In the genomic region with DNA sequence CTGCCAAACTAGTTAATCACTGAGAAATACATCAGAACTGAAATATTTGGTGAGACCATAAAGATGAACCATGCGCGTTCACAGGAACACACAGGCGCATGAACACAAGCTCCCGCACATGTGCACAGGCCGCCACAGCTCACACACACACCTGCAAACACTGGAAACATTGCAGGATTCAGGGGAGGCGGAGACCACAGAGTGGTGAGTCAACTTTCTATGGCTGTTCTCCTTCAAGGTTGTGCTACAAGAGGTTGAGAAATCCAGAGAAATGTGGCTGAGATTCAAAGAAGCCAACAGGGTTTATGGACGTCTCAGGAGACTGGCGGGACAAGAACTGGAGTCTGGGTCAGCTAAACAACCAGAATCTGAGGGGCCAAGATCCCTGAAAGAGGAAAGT, we compare ENCODE assay signal across 7 cellular contexts. TPM values are rescaled to one million over a fixed set of nuclear protein-coding genes. Genes with fewer than 3 reads are reported as not detected.
DNase-seq lines count a peak whose midpoint lies in the region; ATAC-seq, FAIRE-seq and TF ChIP-seq lines count a peak whose summit lies in the region.

No MANE protein-coding gene starts in this region.

- no peaks in the 10 kb centered on the region for H3K9me3 ChIP-seq in PC-9 (ENCODE audit: insufficient read depth, low read depth)
- no peaks in the 10 kb centered on the region for H3K9me3 ChIP-seq in ascending aorta
- H3K9me3 ChIP-seq in transverse colon, result no peaks in the 10 kb centered on the region

- peak overlapping the region; percentile 87 for H3K27ac Mint-ChIP-seq in mesothelial cell of epicardium
- H3K27ac Mint-ChIP-seq in stimulated activated memory B cell treated with anti-CD40 and anti-IgM and Interleukin-4, amounts not matched to agents 10 μg/mL and 1 μg/mL and 100 μg/mL, for 72 hours, result no peak overlapping the region

- WGBS in transverse colon (ENCODE audit: low coverage in 1 of 2), 2 donors, result 74 to 85% methylated on average over 5 to 8 of the region's 8 CpGs

- no peak for FAIRE-seq in HTR-8/SVneo (lab: Jason Lieb, UNC)

- no peaks in the 10 kb centered on the region for H4K20me1 ChIP-seq in PC-9 (ENCODE audit: insufficient read depth)

- H3K36me3 ChIP-seq in PC-9 (ENCODE audit: low read depth) (peaks cover 27% of the 10 kb centered on the region), ascending aorta (peaks cover 7 to 16% of the 10 kb centered on the region in 2 donors), transverse colon (no peaks in the 10 kb centered on the region)

- no peaks in the 10 kb centered on the region for H3K9me3 Mint-ChIP-seq in mesothelial cell of epicardium
- no peaks in the 10 kb centered on the region for H3K9me3 Mint-ChIP-seq in stimulated activated memory B cell treated with anti-CD40 and anti-IgM and Interleukin-4, amounts not matched to agents 10 μg/mL and 1 μg/mL and 100 μg/mL, for 72 hours

- POLR2A ChIA-PET in PC-9 (lab: Charles Lee; ENCODE audit: unreplicated experiment), result no interaction called here

- peaks cover 5% of the 10 kb centered on the region for H3K36me3 Mint-ChIP-seq in mesothelial cell of epicardium
- peaks cover 34% of the 10 kb centered on the region for H3K36me3 Mint-ChIP-seq in stimulated activated memory B cell treated with anti-CD40 and anti-IgM and Interleukin-4, amounts not matched to agents 10 μg/mL and 1 μg/mL and 100 μg/mL, for 72 hours

- peak overlapping the region; percentile 45 for H3K4me2 ChIP-seq in PC-9

- peaks cover 56% of the 10 kb centered on the region for H3K4me1 Mint-ChIP-seq in mesothelial cell of epicardium
- peaks cover 68% of the 10 kb centered on the region for H3K4me1 Mint-ChIP-seq in stimulated activated memory B cell treated with anti-CD40 and anti-IgM and Interleukin-4, amounts not matched to agents 10 μg/mL and 1 μg/mL and 100 μg/mL, for 72 hours

- CTCF ChIA-PET in PC-9 (lab: Charles Lee), result interaction anchor here (0.6 to 1.7 kb wide), 2 partner anchors 28 to 47 kb away, joined by 3 to 5 read pairs; no protein-coding TSS in a partner anchor

- no peak overlapping the region for H3K4me3 Mint-ChIP-seq in mesothelial cell of epicardium
- no peak overlapping the region for H3K4me3 Mint-ChIP-seq in stimulated activated memory B cell treated with anti-CD40 and anti-IgM and Interleukin-4, amounts not matched to agents 10 μg/mL and 1 μg/mL and 100 μg/mL, for 72 hours

- H3K4me1 ChIP-seq in PC-9 (replicated peaks; ENCODE audit: insufficient read depth) (peaks cover 50% of the 10 kb centered on the region), ascending aorta (peaks cover 21 to 48% of the 10 kb centered on the region in 2 donors), transverse colon (peaks cover 16 to 58% (median 25%) of the 10 kb centered on the region in 4 donors)

- peaks cover 25% of the 10 kb centered on the region for H3F3A ChIP-seq in PC-9 (ENCODE audit: insufficient read depth, low read depth)

- H2AFZ ChIP-seq in PC-9, result no peak overlapping the region

- intact Hi-C loops in PC-9 (cut with micrococcal nuclease; ENCODE audit: unreplicated experiment) (no loop called here), ascending aorta (cut with DNase I) (loop anchor here (10.0 kb wide), 1 partner anchor 203 kb away; no protein-coding TSS in a partner anchor), transverse colon (cut with DNase I; ENCODE audit: low total_unique reads) (no loop called here)

- H3K4me3 ChIP-seq in PC-9, result no peak overlapping the region
- H3K4me3 ChIP-seq in ascending aorta, result peak overlapping the region in 1 of 2 donors; percentile 35
- no peak overlapping the region for H3K4me3 ChIP-seq in transverse colon

- ATAC-seq in stimulated activated memory B cell treated with anti-CD40 and anti-IgM and Interleukin-4, amounts not matched to agents 10 μg/mL and 1 μg/mL and 100 μg/mL, for 72 hours, result no peak
- ATAC-seq in GM18909 (IDR thresholded peaks at IDR 0.05; ENCODE audit: poor library complexity, unreplicated experiment), result no peak

- H3K27me3 ChIP-seq in PC-9 (ENCODE audit: insufficient read depth, low read depth), result no peaks in the 10 kb centered on the region
- H3K27me3 ChIP-seq in ascending aorta, result no peaks in the 10 kb centered on the region
- no peaks in the 10 kb centered on the region for H3K27me3 ChIP-seq in transverse colon

- DNase-seq in PC-9 (peak; percentile 52 to 82), ascending aorta (ENCODE audit: low spot score in 2 of 2) (peak in 1 of 2 donors; percentile 75), mesothelial cell of epicardium (ENCODE audit: low spot score in 2 of 2, unreplicated experiment in 2 of 2) (no peak), transverse colon (no peak), HTR-8/SVneo (ENCODE audit: insufficient read length, low spot score) (no peak)

- no peaks in the 10 kb centered on the region for H3K9me2 ChIP-seq in PC-9 (ENCODE audit: insufficient read depth)

- TF ChIP-seq POLR2A in transverse colon (IDR thresholded peaks at IDR 0.05), result no peak

- in situ Hi-C loops in transverse colon (cut with MboI; ENCODE audit: low pct_ligation_motif_present in 1 of 4, low pct_unique_long_range_greater_than_20kb in 1 of 4, low sequenced_read_pairs in 3 of 4), result no loop called here

- peaks cover 97% of the 10 kb centered on the region for H3K79me2 ChIP-seq in PC-9 (ENCODE audit: low read depth)

- no peaks in the 10 kb centered on the region for H3K27me3 Mint-ChIP-seq in mesothelial cell of epicardium (ENCODE audit: low read depth)
- H3K27me3 Mint-ChIP-seq in stimulated activated memory B cell treated with anti-CD40 and anti-IgM and Interleukin-4, amounts not matched to agents 10 μg/mL and 1 μg/mL and 100 μg/mL, for 72 hours, result no peaks in the 10 kb centered on the region

- peak overlapping the region; percentile 77 for H3K27ac ChIP-seq in PC-9
- peak overlapping the region; percentile 82 to 95 for H3K27ac ChIP-seq in ascending aorta
- H3K27ac ChIP-seq in transverse colon, result peak overlapping the region; percentile 51 to 80 (median 74)

- BruUV-seq in PC-9 (replicated peaks; lab: Mats Ljungman, UMichigan), result no TSS peak

- TF ChIP-seq EP300 in transverse colon (IDR thresholded peaks at IDR 0.05; ENCODE audit: low read depth), result no peak

- no peak for TF ChIP-seq CTCF in PC-9 (conservative IDR thresholded peaks at IDR 0.05)
- TF ChIP-seq CTCF in ascending aorta (IDR thresholded peaks at IDR 0.05), result no peak
- TF ChIP-seq CTCF in mesothelial cell of epicardium (IDR thresholded peaks at IDR 0.05; ENCODE audit: unreplicated experiment), result no peak
- no peak for TF ChIP-seq CTCF in transverse colon (IDR thresholded peaks at IDR 0.05)

RNA-seq across cellular contexts. Expression of a gene that starts 17.8 kb away (rescaled TPM):
- total RNA-seq in PC-9 (2021) (124 and 162 TPM in 2 replicates), ascending aorta (102 TPM), mesothelial cell of epicardium (36.5 to 37.1 TPM (median 36.7 TPM) in 3 replicates), transverse colon (100 to 1,000 TPM in 1 of 4 donors, 10 to 100 TPM in 3; 78.6 to 113 (median 87.3) TPM)

RNA-seq across cellular contexts. Expression of a gene that starts 44.9 kb away (rescaled TPM):
- total RNA-seq in PC-9 (2021) (34.8 and 35.4 TPM in 2 replicates), ascending aorta (7.6 TPM), mesothelial cell of epicardium (31.1 to 36.2 TPM (median 36.0 TPM) in 3 replicates), transverse colon (100 to 1,000 TPM in 1 of 4 donors, 10 to 100 TPM in 3; 24.3 to 105 (median 51.5) TPM)

Comparison
In these comparisons a context has a peak if more than half of its experiments do, and no peak if none do; other contexts are left out.
1. DNase-seq: peak in PC-9 (2 of 2); none in mesothelial cell of epicardium (0 of 2), transverse colon (single experiment) and HTR-8/SVneo (single experiment).
2. Peak in every context shown above with its lines, with median percentiles within 50 percentile points of each other: H3K27ac ChIP-seq.